In the genomic region with DNA sequence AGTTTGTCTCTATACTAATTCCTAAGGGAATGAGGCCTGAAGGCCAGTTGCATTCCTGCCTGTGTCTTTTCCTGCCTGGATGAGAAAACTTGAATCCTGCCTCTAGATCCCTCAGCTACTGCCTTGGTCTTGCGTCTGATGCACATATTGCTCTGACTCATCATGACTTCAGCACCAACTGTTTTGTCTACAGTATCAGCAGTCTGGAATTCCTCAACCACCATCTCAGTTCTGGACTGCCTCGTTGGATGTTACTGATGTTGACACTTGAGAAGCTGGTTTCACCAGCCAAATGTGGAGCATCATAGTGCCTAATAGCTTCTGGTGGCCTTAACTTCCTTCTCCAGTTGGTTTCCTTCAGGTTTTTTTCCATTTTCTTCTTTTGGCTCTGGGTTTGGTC, we compare ENCODE assay signal across 16 cellular contexts.
DNase-seq lines count a peak whose midpoint lies in the region; ATAC-seq, FAIRE-seq and TF ChIP-seq lines count a peak whose summit lies in the region.
"Had no signal": no experiment of that assay in that cellular context is flagged by ENCODE, and none has a peak within 500 bp of the region (broad histone marks: within the 10 kb centered on the region; RNA-seq: fewer than 3 reads in every experiment).

No MANE protein-coding gene starts in this region.

- no peak overlapping the region for H3K27ac Mint-ChIP-seq in activated CD4-positive, alpha-beta T cell treated with anti-CD3 and anti-CD28 coated beads, Interleukin-2, amount 10 ng/mL, durations not matched to agents 24 days and 14 days
- H3K27ac Mint-ChIP-seq: activated T-cell treated with anti-CD3 and anti-CD28 coated beads, Interleukin-2, amount 50 U/mL, for 72 hours had no signal

- H3K27me3 Mint-ChIP-seq in activated CD4-positive, alpha-beta T cell treated with anti-CD3 and anti-CD28 coated beads, Interleukin-2, amount 10 ng/mL, durations not matched to agents 24 days and 14 days = no peaks in the 10 kb centered on the region

- no peaks in the 10 kb centered on the region for H3K4me1 Mint-ChIP-seq in activated CD4-positive, alpha-beta T cell treated with anti-CD3 and anti-CD28 coated beads, Interleukin-2, amount 10 ng/mL, durations not matched to agents 24 days and 14 days

- H3K4me2 ChIP-seq in A549 (peak overlapping the region; percentile 6; the same call in 1 of the 3 replicates), hepatocyte (no peak overlapping the region)

- TF ChIP-seq CTCF in A549 (IDR thresholded peaks at IDR 0.05) (no peak), HFF-Myc (IDR thresholded peaks at IDR 0.05; ENCODE audit: low read depth, low read length, missing control alignments) (no peak), hepatocyte (IDR thresholded peaks at IDR 0.05; ENCODE audit: poor library complexity) (no peak), adrenal gland (IDR thresholded peaks at IDR 0.05) (no peak)

- no peak overlapping the region for H3K4me3 ChIP-seq in A549
- no peak overlapping the region for H3K4me3 ChIP-seq in HFF-Myc (replicated peaks; ENCODE audit: low read depth, low read length)
- H3K4me3 ChIP-seq in hepatocyte = no peak overlapping the region
- no peak overlapping the region for H3K4me3 ChIP-seq in adrenal gland
- H3K4me3 ChIP-seq: body of pancreas had no signal

- ATAC-seq in A549 (peak; percentile 99 to 100), Right ventricle myocardium inferior (no peak)
- ATAC-seq: activated T-cell treated with anti-CD3 and anti-CD28 coated beads, Interleukin-2, amount 50 U/mL, for 72 hours; body of pancreas; sciatic nerve had no signal

- intact Hi-C loops in activated CD4-positive, alpha-beta T cell treated with anti-CD3 and anti-CD28 coated beads, Interleukin-2, amount 10 ng/mL, durations not matched to agents 24 days and 14 days (cut with micrococcal nuclease) = no loop called here
- intact Hi-C loops in Right ventricle myocardium inferior (cut with DNase I) = no loop called here
- intact Hi-C loops in adrenal gland (cut with DNase I) = no loop called here

- no peaks in the 10 kb centered on the region for H4K20me1 ChIP-seq in hepatocyte (ENCODE audit: insufficient read depth, poor library complexity, severe bottlenecking)

- H3K9me3 Mint-ChIP-seq in activated CD4-positive, alpha-beta T cell treated with anti-CD3 and anti-CD28 coated beads, Interleukin-2, amount 10 ng/mL, durations not matched to agents 24 days and 14 days = peaks cover 10% of the 10 kb centered on the region

- H3K4me1 ChIP-seq in A549 (peaks cover 18% of the 10 kb centered on the region), hepatocyte (ENCODE audit: insufficient read depth) (no peaks in the 10 kb centered on the region), adrenal gland (replicated peaks in 1 of 2) (no peaks in the 10 kb centered on the region)
- H3K4me1 ChIP-seq: body of pancreas had no signal

- CTCF ChIA-PET in A549 (lab: Yijun Ruan, JAX) = interaction anchor here (0.8 to 1.2 kb wide), 2 partner anchors 12 to 15 kb away, joined by 3 read pairs; no protein-coding TSS in a partner anchor

- no peaks in the 10 kb centered on the region for H3K9me2 ChIP-seq in hepatocyte (replicated peaks; ENCODE audit: insufficient read depth)

- DNase-seq in A549 (ENCODE audit: low read depth in 1 of 2, low spot score in 1 of 2) = peak; percentile 11 to 91
- DNase-seq in HFF-Myc (ENCODE audit: extremely low read depth, low read depth) = peak; percentile 78
- peak; percentile 92 for DNase-seq in amniotic epithelial cell (ENCODE audit: low read depth)
- DNase-seq in hepatocyte (ENCODE audit: low spot score) = peak; percentile 40
- no peak for DNase-seq in activated CD4-positive, alpha-beta T cell treated with anti-CD3 and anti-CD28 coated beads, Interleukin-2, amount 10 ng/mL, durations not matched to agents 24 days and 14 days
- no peak for DNase-seq in Right ventricle myocardium inferior (ENCODE audit: missing footprints)
- no peak for DNase-seq in adrenal gland
- no peak for DNase-seq in mucosa of gallbladder (ENCODE audit: low spot score)
- DNase-seq: activated T-cell treated with anti-CD3 and anti-CD28 coated beads, Interleukin-2, amount 50 U/mL, for 72 hours; MV-4-11; NCI-H446 treated with DMSO at 0.1 percent for 48 hours; SHP77 had no signal

- H3K4me3 Mint-ChIP-seq in activated CD4-positive, alpha-beta T cell treated with anti-CD3 and anti-CD28 coated beads, Interleukin-2, amount 10 ng/mL, durations not matched to agents 24 days and 14 days = no peak overlapping the region
- H3K4me3 Mint-ChIP-seq: activated T-cell treated with anti-CD3 and anti-CD28 coated beads, Interleukin-2, amount 50 U/mL, for 72 hours had no signal

- H3K36me3 Mint-ChIP-seq in activated CD4-positive, alpha-beta T cell treated with anti-CD3 and anti-CD28 coated beads, Interleukin-2, amount 10 ng/mL, durations not matched to agents 24 days and 14 days (ENCODE audit: low read depth) = no peaks in the 10 kb centered on the region

- peak; percentile 36 to 53; a peak in 2 of 5 replicates for TF ChIP-seq EP300 in A549 (IDR thresholded peaks at IDR 0.05)

- peak; percentile 23 for FAIRE-seq in A549 (lab: Jason Lieb, UNC)
- FAIRE-seq: A204.1, endometrium had no signal

- no peaks in the 10 kb centered on the region for H3K36me3 ChIP-seq in hepatocyte (replicated peaks; ENCODE audit: insufficient read depth, low read depth)
- no peaks in the 10 kb centered on the region for H3K36me3 ChIP-seq in adrenal gland (replicated peaks in 1 of 2)

- TF ChIP-seq POLR2A in A549 (IDR thresholded peaks at IDR 0.05; ENCODE audit: low read length) (no peak), adrenal gland (IDR thresholded peaks at IDR 0.05) (no peak)

- H2AFZ ChIP-seq in hepatocyte = no peak overlapping the region

- H3K27me3 ChIP-seq in hepatocyte (no peaks in the 10 kb centered on the region), adrenal gland (no peaks in the 10 kb centered on the region)
- H3K27me3 ChIP-seq: body of pancreas had no signal

- WGBS in A549 (ENCODE audit: missing lambda C conversion rate) = 2% methylated on average over 2 of the region's 2 CpGs
- WGBS in hepatocyte (ENCODE audit: low lambda C conversion rate, missing lambda C conversion rate) = 42% methylated on average over 2 of the region's 2 CpGs
- WGBS in adrenal gland, 4 donors = 59 to 82% (median 77%) methylated on average over 2 of the region's 2 CpGs

- H3K79me2 ChIP-seq in hepatocyte = no peaks in the 10 kb centered on the region

- POLR2A ChIA-PET in A549 (lab: Yijun Ruan, JAX) = no interaction called here

- H3K27ac ChIP-seq in A549 (peak overlapping the region; percentile 55 to 77), hepatocyte (no peak overlapping the region), adrenal gland (no peak overlapping the region)
- H3K27ac ChIP-seq: body of pancreas had no signal

- TF ChIP-seq RAD21 in A549 (conservative IDR thresholded peaks at IDR 0.05 in 1 of 2, IDR thresholded peaks at IDR 0.05 in 1 of 2) = peak in 1 of 2 experiments; percentile 26; a peak in 1 of 5 replicates

- H3K9me3 ChIP-seq in A549 (peaks cover 25% of the 10 kb centered on the region; the same call in 2 of the 3 replicates), hepatocyte (ENCODE audit: low read depth) (no peaks in the 10 kb centered on the region), adrenal gland (replicated peaks in 1 of 3) (no peaks in the 10 kb centered on the region)
- H3K9me3 ChIP-seq: body of pancreas had no signal

TF ChIP-seq in A549, 52 proteins besides CTCF, POLR2A, EP300 and RAD21:
- TF ChIP-seq, protein P1, sequence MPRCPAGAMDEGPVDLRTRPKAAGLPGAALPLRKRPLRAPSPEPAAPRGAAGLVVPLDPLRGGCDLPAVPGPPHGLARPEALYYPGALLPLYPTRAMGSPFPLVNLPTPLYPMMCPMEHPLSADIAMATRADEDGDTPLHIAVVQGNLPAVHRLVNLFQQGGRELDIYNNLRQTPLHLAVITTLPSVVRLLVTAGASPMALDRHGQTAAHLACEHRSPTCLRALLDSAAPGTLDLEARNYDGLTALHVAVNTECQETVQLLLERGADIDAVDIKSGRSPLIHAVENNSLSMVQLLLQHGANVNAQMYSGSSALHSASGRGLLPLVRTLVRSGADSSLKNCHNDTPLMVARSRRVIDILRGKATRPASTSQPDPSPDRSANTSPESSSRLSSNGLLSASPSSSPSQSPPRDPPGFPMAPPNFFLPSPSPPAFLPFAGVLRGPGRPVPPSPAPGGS (IDR thresholded peaks at IDR 0.05) = no peak
- TF ChIP-seq FOSL2 (IDR thresholded peaks at IDR 0.05) = peak; percentile 73; the same call in 1 of the 2 replicates
- peak; percentile 67 for TF ChIP-seq FOSL2 (CRISPR knock-in tag; IDR thresholded peaks at IDR 0.05)
- peak; percentile 77 for TF ChIP-seq JUNB (IDR thresholded peaks at IDR 0.05)
- TF ChIP-seq, protein P2, sequence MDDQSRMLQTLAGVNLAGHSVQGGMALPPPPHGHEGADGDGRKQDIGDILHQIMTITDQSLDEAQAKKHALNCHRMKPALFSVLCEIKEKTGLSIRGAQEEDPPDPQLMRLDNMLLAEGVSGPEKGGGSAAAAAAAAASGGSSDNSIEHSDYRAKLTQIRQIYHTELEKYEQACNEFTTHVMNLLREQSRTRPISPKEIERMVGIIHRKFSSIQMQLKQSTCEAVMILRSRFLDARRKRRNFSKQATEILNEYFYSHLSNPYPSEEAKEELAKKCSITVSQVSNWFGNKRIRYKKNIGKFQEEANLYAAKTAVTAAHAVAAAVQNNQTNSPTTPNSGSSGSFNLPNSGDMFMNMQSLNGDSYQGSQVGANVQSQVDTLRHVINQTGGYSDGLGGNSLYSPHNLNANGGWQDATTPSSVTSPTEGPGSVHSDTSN (IDR thresholded peaks at IDR 0.05) = no peak
- peak; percentile 24; the same call in 1 of the 2 replicates for TF ChIP-seq GATA3 (IDR thresholded peaks at IDR 0.05; ENCODE audit: borderline replicate concordance)
- peak in 1 of 2 experiments; percentile 51; a peak in 1 of 5 replicates for TF ChIP-seq JUN (IDR thresholded peaks at IDR 0.05)
TF ChIP-seq in A549: peak in this region for 4.

Comparison
In these comparisons a context has a peak if more than half of its experiments do, and no peak if none do; other contexts are left out.
1. DNase-seq: peak in A549 (2 of 2), HFF-Myc (single experiment), amniotic epithelial cell (single experiment) and hepatocyte (single experiment); none in activated CD4-positive, alpha-beta T cell treated with anti-CD3 and anti-CD28 coated beads, Interleukin-2, amount 10 ng/mL, durations not matched to agents 24 days and 14 days (single experiment), Right ventricle myocardium inferior (single experiment), adrenal gland (0 of 7) and mucosa of gallbladder (single experiment).
2. H3K27ac ChIP-seq: peak in A549 (2 of 2); none in hepatocyte (single experiment) and adrenal gland (0 of 5).